Comparison of ENCODE assay signal across 7 cellular contexts in the genomic region with DNA sequence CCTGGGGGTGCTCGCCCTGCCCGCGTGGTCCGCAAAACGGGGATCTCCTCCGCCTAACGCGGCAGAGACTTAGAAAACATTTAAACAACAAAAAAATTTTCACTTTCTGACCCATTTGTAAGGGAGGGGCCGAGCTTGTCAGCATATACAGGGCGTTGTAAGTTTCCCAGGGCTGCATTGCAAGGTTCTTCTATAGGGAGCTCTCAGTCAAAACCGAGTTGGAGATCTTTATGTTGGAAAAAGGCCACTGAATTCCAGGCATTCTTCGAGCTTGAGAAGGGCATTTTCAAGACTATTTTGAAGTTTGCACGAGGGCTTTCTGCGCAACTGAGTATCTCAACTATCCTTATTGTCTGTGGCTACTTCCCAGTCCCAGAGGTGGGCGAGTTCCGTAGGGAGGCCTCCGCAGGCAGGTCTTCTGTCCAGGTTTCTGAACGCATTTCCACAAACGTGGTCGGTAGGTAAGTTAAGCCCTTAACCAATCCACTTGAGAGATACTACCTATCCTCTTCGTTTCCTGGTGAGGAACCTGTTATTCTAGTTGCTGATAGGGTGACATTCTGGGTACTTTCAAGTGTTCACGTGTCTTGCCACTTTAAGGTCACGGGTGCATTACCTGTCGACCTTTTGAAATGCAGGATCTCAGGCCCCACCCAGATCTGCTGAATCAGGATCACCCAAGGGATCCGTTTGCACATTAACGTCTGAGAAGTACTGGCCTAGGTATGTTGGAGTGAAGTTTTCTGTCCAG. TPM values are rescaled to one million over a fixed set of nuclear protein-coding genes. Genes with fewer than 3 reads are reported as not detected.
DNase-seq lines count a peak whose midpoint lies in the region; ATAC-seq and TF ChIP-seq lines count a peak whose summit lies in the region.

No MANE protein-coding gene starts in this region.

- H3K9me3 Mint-ChIP-seq in activated naive CD8-positive, alpha-beta T cell (ENCODE audit: low read depth), result no peaks in the 10 kb centered on the region

- no peak for TF ChIP-seq CTCF in GM12864 (IDR thresholded peaks at IDR 0.05; ENCODE audit: low read depth, low read length, missing control alignments)
- no peak for TF ChIP-seq CTCF in right atrium auricular region (IDR thresholded peaks at IDR 0.05)

- DNase-seq in GM12864 (ENCODE audit: low read depth) (no peak), right atrium auricular region (ENCODE audit: low spot score) (no peak), renal cortical epithelial cell (ENCODE audit: low read depth) (peak; percentile 74)

- no peaks in the 10 kb centered on the region for H3K36me3 Mint-ChIP-seq in activated naive CD8-positive, alpha-beta T cell

- no peak overlapping the region for H3K27ac Mint-ChIP-seq in activated naive CD8-positive, alpha-beta T cell

- no peaks in the 10 kb centered on the region for H3K9me3 ChIP-seq in right atrium auricular region

- H3K4me3 Mint-ChIP-seq in activated naive CD8-positive, alpha-beta T cell, result peak overlapping the region; percentile 91

- H3K27ac ChIP-seq in right atrium auricular region, result peak overlapping the region; percentile 75 to 76

- peaks cover 0 to 14% of the 10 kb centered on the region in 2 donors for H3K4me1 ChIP-seq in right atrium auricular region

- TF ChIP-seq RAD21 in Ishikawa (IDR thresholded peaks at IDR 0.05; ENCODE audit: low read depth), result no peak

- H3K4me1 Mint-ChIP-seq in activated naive CD8-positive, alpha-beta T cell (ENCODE audit: low read depth), result peaks cover 14% of the 10 kb centered on the region

- H3K36me3 ChIP-seq in right atrium auricular region, result no peaks in the 10 kb centered on the region

- peaks cover 4% of the 10 kb centered on the region for H3K27me3 Mint-ChIP-seq in activated naive CD8-positive, alpha-beta T cell

- no peak; the same call in 1 of the 2 replicates for TF ChIP-seq EP300 in Ishikawa (IDR thresholded peaks at IDR 0.05; ENCODE audit: borderline replicate concordance)

- H3K4me3 ChIP-seq in GM12864 (ENCODE audit: low read depth, low read length) (peak overlapping the region; percentile 72), right atrium auricular region (peak overlapping the region; percentile 65 to 76)

- no peak for ATAC-seq in GM19328 (IDR thresholded peaks at IDR 0.05; ENCODE audit: unreplicated experiment)
- no peak for ATAC-seq in GM19035 (IDR thresholded peaks at IDR 0.05; ENCODE audit: unreplicated experiment)

- no peaks in the 10 kb centered on the region for H3K27me3 ChIP-seq in right atrium auricular region

TF ChIP-seq in Ishikawa, 13 proteins besides CTCF, POLR2A, EP300 and RAD21:
- no peak for TF ChIP-seq CEBPB (IDR thresholded peaks at IDR 0.05)
- TF ChIP-seq, protein P1, sequence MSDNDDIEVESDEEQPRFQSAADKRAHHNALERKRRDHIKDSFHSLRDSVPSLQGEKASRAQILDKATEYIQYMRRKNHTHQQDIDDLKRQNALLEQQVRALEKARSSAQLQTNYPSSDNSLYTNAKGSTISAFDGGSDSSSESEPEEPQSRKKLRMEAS (IDR thresholded peaks at IDR 0.05), result peak; percentile 52; the same call in 1 of the 2 replicates
- peak; percentile 84 for TF ChIP-seq TEAD4 (IDR thresholded peaks at IDR 0.05)
- TF ChIP-seq, protein P2, sequence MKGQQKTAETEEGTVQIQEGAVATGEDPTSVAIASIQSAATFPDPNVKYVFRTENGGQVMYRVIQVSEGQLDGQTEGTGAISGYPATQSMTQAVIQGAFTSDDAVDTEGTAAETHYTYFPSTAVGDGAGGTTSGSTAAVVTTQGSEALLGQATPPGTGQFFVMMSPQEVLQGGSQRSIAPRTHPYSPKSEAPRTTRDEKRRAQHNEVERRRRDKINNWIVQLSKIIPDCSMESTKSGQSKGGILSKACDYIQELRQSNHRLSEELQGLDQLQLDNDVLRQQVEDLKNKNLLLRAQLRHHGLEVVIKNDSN (IDR thresholded peaks at IDR 0.05), result peak; percentile 84
- TF ChIP-seq EGR1 (IDR thresholded peaks at IDR 0.05), result no peak
- no peak for TF ChIP-seq CREB1 (IDR thresholded peaks at IDR 0.05; ENCODE audit: low read depth)
- no peak for TF ChIP-seq ZBTB7A (IDR thresholded peaks at IDR 0.05; ENCODE audit: low read depth)

RNA-seq across cellular contexts. Expression of a gene that starts 51.5 kb away (rescaled TPM):
- total RNA-seq in right atrium auricular region (10 to 100 TPM; 46.3 to 51.7 TPM), renal cortical epithelial cell (152 and 405 TPM in 2 replicates)
